Comparison of ENCODE assay signal across 1 cellular context in the genomic region with DNA sequence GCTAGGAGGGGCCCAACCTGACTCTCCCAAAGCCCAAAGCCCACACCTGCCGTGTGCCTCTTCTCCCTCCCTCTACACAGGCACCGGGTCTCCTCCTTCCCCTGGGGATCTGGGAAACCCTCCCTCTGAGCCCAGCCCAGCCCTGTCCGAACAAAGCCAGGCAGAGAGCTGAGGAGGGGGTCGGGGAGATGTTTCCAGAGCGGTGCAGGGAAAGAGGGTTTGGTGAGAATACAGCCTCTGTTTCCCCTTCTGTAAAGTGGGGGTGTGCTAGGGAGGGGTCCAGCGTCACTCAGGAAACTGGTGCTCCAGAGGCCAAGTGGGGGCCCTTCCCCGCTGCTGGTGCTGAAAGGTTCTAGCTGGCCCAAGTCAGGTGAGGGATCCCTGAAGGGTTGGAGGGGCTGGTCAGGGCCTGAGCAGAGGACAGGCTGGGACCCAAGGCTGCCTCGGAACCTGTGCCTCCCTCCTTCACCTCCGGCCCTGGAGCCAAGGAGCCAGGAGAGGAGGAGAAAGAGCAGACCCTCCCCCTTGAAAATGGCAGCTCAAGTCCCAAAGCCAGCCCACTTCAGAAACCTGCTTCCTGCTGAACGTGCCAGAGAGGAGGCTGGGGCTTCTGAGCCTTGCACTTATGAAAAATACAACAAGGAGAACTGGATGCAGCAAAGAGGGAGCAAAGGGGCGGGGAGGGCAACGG.
TF ChIP-seq lines count a peak whose summit lies in the region.

No MANE protein-coding gene starts in this region.

TF ChIP-seq in neural cell, 6 proteins besides CTCF, POLR2A, EP300 and RAD21 (continued from another document):
- TF ChIP-seq EZH2 (IDR thresholded peaks at IDR 0.05; ENCODE audit: borderline replicate concordance, insufficient read depth, low read length, poor library complexity, severe bottlenecking) (no peak), SMC3 (conservative IDR thresholded peaks at IDR 0.05; ENCODE audit: poor library complexity) (no peak), POLR2AphosphoS5 (IDR thresholded peaks at IDR 0.05) (no peak)
TF ChIP-seq in neural cell: peak in this region for 0.
